28 cellular contexts compared by ENCODE assay signal in the genomic region with DNA sequence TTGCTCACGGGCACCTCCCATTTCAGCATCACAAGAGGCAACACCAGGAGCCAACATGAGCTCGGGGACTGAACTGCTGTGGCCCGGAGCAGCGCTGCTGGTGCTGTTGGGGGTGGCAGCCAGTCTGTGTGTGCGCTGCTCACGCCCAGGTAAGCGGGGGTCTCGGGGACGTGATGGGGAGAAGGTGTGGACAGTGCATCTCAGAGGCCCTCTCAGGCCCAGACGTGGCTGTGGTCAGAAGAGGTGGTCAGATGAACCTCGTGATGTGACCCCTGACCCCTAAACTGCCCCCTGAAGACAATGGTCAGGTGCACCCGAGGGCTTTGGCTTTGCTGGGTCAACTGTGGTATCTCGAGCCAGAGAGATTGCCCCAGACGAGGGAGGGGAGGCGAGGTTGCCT. TPM values are rescaled to one million over a fixed set of nuclear protein-coding genes. Genes with fewer than 3 reads are reported as not detected.
A peak's percentile ranks its signal among the peaks of the same experiment; 100 is the strongest.
DNase-seq lines count a peak whose midpoint lies in the region; ATAC-seq and TF ChIP-seq lines count a peak whose summit lies in the region.
"Had no signal": no experiment of that assay in that cellular context is flagged by ENCODE, and none has a peak within 500 bp of the region (broad histone marks: within the 10 kb centered on the region; RNA-seq: fewer than 3 reads in every experiment).

No MANE protein-coding gene starts in this region.

- H3K27me3 Mint-ChIP-seq in memory B cell = no peaks in the 10 kb centered on the region
- no peaks in the 10 kb centered on the region for H3K27me3 Mint-ChIP-seq in MCF 10A (ENCODE audit: insufficient read depth, unreplicated experiment)
- H3K27me3 Mint-ChIP-seq: CD4-positive, alpha-beta memory T cell; effector memory CD8-positive, alpha-beta T cell had no signal

- peaks cover 70% of the 10 kb centered on the region for H3K36me3 ChIP-seq in BLaER1
- no peaks in the 10 kb centered on the region for H3K36me3 ChIP-seq in KOPT-K1 (ENCODE audit: insufficient read depth, low read length)
- H3K36me3 ChIP-seq: breast epithelium, colonic mucosa, sigmoid colon, tibial nerve had no signal

- H3K27ac Mint-ChIP-seq in memory B cell (peak overlapping the region; percentile 92), MCF 10A (ENCODE audit: low read depth, unreplicated experiment) (no peak overlapping the region)
- H3K27ac Mint-ChIP-seq: activated naive CD4-positive, alpha-beta T cell treated with anti-CD3 and anti-CD28 coated beads, Interleukin-2, amount 10 ng/mL, durations not matched to agents 7 days and 5 days had no signal

- CTCF ChIA-PET in MCF 10A (lab: Yijun Ruan, JAX) = interaction anchor here (1.7 kb wide), 1 partner anchor 9 kb away, joined by 6 read pairs; no protein-coding TSS in a partner anchor

- DNase-seq in GM12865 (ENCODE audit: low read depth) (peak; percentile 41), memory B cell (ENCODE audit: low spot score in 2 of 2) (no peak), MCF 10A (ENCODE audit: unreplicated experiment) (no peak), NOMO-1 (lab: John Stamatoyannopoulos, UW; ENCODE audit: unreplicated experiment in 2 of 2) (no peak), mucosa of gallbladder (ENCODE audit: low spot score) (no peak)
- DNase-seq: activated naive CD4-positive, alpha-beta T cell treated with anti-CD3 and anti-CD28 coated beads, Interleukin-2, amount 10 ng/mL, durations not matched to agents 7 days and 5 days; amniotic stem cell; CD4-positive, alpha-beta memory T cell; colonic mucosa; DMS 273 treated with DMSO at 0.1 percent for 48 hours; effector memory CD8-positive, alpha-beta T cell; foreskin keratinocyte; H9; NCI-H1092 treated with DMSO at 0.1 percent for 48 hours; NCI-H187 treated with DMSO at 0.1 percent for 48 hours; NCI-H2227 treated with DMSO at 0.1 percent for 48 hours; NCI-H69; sigmoid colon had no signal

- BruUV-seq in MCF 10A (replicated peaks; lab: Mats Ljungman, UMichigan) = no TSS peak

- POLR2A ChIA-PET in MCF 10A (lab: Yijun Ruan, JAX) = no interaction called here

- H3K27ac ChIP-seq in BLaER1 (peak overlapping the region; percentile 100), KOPT-K1 (ENCODE audit: low read depth, low read length, poor library complexity, severe bottlenecking) (peak overlapping the region; percentile 84)
- H3K27ac ChIP-seq: breast epithelium, colonic mucosa, foreskin keratinocyte, KMS-11, sigmoid colon, SK-N-MC, tibial nerve, VCaP had no signal

- H3K36me3 Mint-ChIP-seq in memory B cell (peaks cover 16% of the 10 kb centered on the region), MCF 10A (ENCODE audit: insufficient read depth, unreplicated experiment) (no peaks in the 10 kb centered on the region)
- H3K36me3 Mint-ChIP-seq: CD4-positive, alpha-beta memory T cell had no signal

- H3K4me3 Mint-ChIP-seq in memory B cell = peak overlapping the region; percentile 75
- H3K4me3 Mint-ChIP-seq in MCF 10A (ENCODE audit: unreplicated experiment) = no peak overlapping the region
- H3K4me3 Mint-ChIP-seq: CD4-positive, alpha-beta memory T cell; neural crest cell had no signal

- H3K4me1 ChIP-seq in BLaER1 = peaks cover 82% of the 10 kb centered on the region
- H3K4me1 ChIP-seq: breast epithelium, colonic mucosa, foreskin keratinocyte, sigmoid colon had no signal

- peaks cover 45% of the 10 kb centered on the region for H3K4me1 Mint-ChIP-seq in memory B cell
- H3K4me1 Mint-ChIP-seq in MCF 10A (ENCODE audit: insufficient read depth, unreplicated experiment) = no peaks in the 10 kb centered on the region
- H3K4me1 Mint-ChIP-seq: neural crest cell had no signal

- H3K4me2 ChIP-seq in BLaER1 = peak overlapping the region; percentile 91
- H3K4me2 ChIP-seq: KMS-11 had no signal

- peaks cover 7% of the 10 kb centered on the region; the same call in 1 of the 2 replicates for H3K9me3 ChIP-seq in BLaER1
- no peaks in the 10 kb centered on the region for H3K9me3 ChIP-seq in KOPT-K1 (ENCODE audit: insufficient read depth, low read length, poor library complexity, severe bottlenecking)
- H3K9me3 ChIP-seq: breast epithelium, colonic mucosa, sigmoid colon had no signal

- no peak for ATAC-seq in memory B cell (ENCODE audit: low read depth)
- no peak for ATAC-seq in HG03521 (IDR thresholded peaks at IDR 0.05; ENCODE audit: unreplicated experiment)
- ATAC-seq: effector memory CD8-positive, alpha-beta T cell; foreskin keratinocyte had no signal

- intact Hi-C loops in MCF 10A (cut with micrococcal nuclease) = no loop called here

- TF ChIP-seq CTCF in GM12865 (IDR thresholded peaks at IDR 0.05; ENCODE audit: insufficient read depth, low read depth, low read length, missing control alignments) = no peak
- no peak for TF ChIP-seq CTCF in MCF 10A (IDR thresholded peaks at IDR 0.05; ENCODE audit: unreplicated experiment)

- peak overlapping the region; percentile 57 for H3K4me3 ChIP-seq in BLaER1
- H3K4me3 ChIP-seq in GM12865 (ENCODE audit: low read depth, low read length) = peak overlapping the region; percentile 48
- H3K4me3 ChIP-seq: breast epithelium, colonic mucosa, sigmoid colon, SK-N-MC, tibial nerve had no signal

- no peaks in the 10 kb centered on the region for H3K27me3 ChIP-seq in BLaER1
- H3K27me3 ChIP-seq: breast epithelium, colonic mucosa, foreskin keratinocyte, sigmoid colon had no signal

- H4K20me1 ChIP-seq in BLaER1 = no peaks in the 10 kb centered on the region

- H3K9ac ChIP-seq in BLaER1 = peak overlapping the region; percentile 87
- H3K9ac ChIP-seq: KMS-11 had no signal

- H3K9me3 Mint-ChIP-seq in memory B cell (no peaks in the 10 kb centered on the region), MCF 10A (ENCODE audit: unreplicated experiment) (no peaks in the 10 kb centered on the region)
- H3K9me3 Mint-ChIP-seq: activated naive CD4-positive, alpha-beta T cell treated with anti-CD3 and anti-CD28 coated beads, Interleukin-2, amount 10 ng/mL, durations not matched to agents 7 days and 5 days; activated T-helper 1 cell treated with anti-CD3 and anti-CD28 coated beads, Interleukin-12 subunit alpha, Interleukin-12 subunit beta, Interleukin-2, Interleukin-4 antibody, amounts not matched to agents 30 ng/mL and 10 ng/mL and 1 ng/mL, durations not matched to agents 14 hours and 24 hours and 36 hours; CD4-positive, alpha-beta memory T cell; effector memory CD8-positive, alpha-beta T cell; H9; neural crest cell had no signal

RNA-seq across cellular contexts. Expression of a gene that starts 6.1 kb away (rescaled TPM):
- 6.7 and 12.6 TPM in 2 replicates for total RNA-seq in MCF 10A (2022)
- total RNA-seq in mucosa of gallbladder = 25.1 TPM

RNA-seq across cellular contexts. Expression of a gene that starts 38.3 kb away (rescaled TPM):
- 16.3 and 35.0 TPM in 2 replicates for total RNA-seq in MCF 10A (2022)
- 19.6 TPM for total RNA-seq in mucosa of gallbladder

RNA-seq across cellular contexts. Expression of a gene that starts 41.8 kb away (rescaled TPM):
- total RNA-seq in MCF 10A (2022) (365 and 420 TPM in 2 replicates), mucosa of gallbladder (210 TPM)
